ENCODE assay signal across 8 cellular contexts in the genomic region with DNA sequence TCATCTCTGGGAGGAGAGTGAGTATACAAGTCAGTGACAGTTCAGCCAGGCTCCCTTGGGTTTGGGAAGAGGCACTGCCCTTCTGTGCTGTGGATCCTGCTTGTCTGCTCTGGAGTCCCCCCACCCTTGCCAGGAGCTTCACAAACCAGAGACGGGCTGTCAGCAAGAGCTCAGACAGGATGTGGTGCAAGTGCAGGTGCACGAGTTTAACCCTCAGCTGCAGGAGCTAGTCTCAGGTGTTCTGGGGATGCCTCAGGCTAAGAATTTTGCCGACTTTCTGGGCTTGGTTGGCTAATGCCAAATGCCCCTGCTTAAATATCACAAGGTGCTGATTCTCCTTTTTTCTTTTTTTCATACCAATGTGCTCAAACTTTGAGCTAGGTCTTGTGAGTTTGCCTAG. TPM values are rescaled to one million over a fixed set of nuclear protein-coding genes. Genes with fewer than 3 reads are reported as not detected.
DNase-seq lines count a peak whose midpoint lies in the region; ATAC-seq and TF ChIP-seq lines count a peak whose summit lies in the region.

No MANE protein-coding gene starts in this region.

- in situ Hi-C loops in GM23248 (cut with MboI) = no loop called here

- H3K9me3 ChIP-seq in lower lobe of right lung (no peaks in the 10 kb centered on the region), GM23248 (ENCODE audit: low read depth) (no peaks in the 10 kb centered on the region), gastroesophageal sphincter (no peaks in the 10 kb centered on the region)

- intact Hi-C loops in lower lobe of right lung (cut with DNase I) = no loop called here

- 77 to 85% methylated on average over 3 of the region's 3 CpGs for WGBS in GM23248 (ENCODE audit: low coverage in 1 of 2, low lambda C conversion rate in 2 of 2, missing lambda C conversion rate in 2 of 2), 2 experiments
- 70 to 100% methylated on average over 1 to 2 of the region's 3 CpGs for WGBS in gastroesophageal sphincter (ENCODE audit: low coverage in 1 of 2), 2 donors

- TF ChIP-seq CTCF in lower lobe of right lung (IDR thresholded peaks at IDR 0.05) = no peak
- no peak for TF ChIP-seq CTCF in gastroesophageal sphincter (IDR thresholded peaks at IDR 0.05)

- ATAC-seq in HG03159 (IDR thresholded peaks at IDR 0.05; ENCODE audit: unreplicated experiment) (peak; percentile 28), lower lobe of right lung (no peak), gastroesophageal sphincter (no peak)

- H3K4me2 ChIP-seq in GM23248 (ENCODE audit: unreplicated experiment) = no peak overlapping the region

- H3K9me2 ChIP-seq in GM23248 (ENCODE audit: insufficient read depth) = no peaks in the 10 kb centered on the region

- no peaks in the 10 kb centered on the region for H4K20me1 ChIP-seq in GM23248 (ENCODE audit: insufficient read depth)

- no peak overlapping the region for H3K27ac ChIP-seq in lower lobe of right lung
- no peak overlapping the region for H3K27ac ChIP-seq in GM23248
- H3K27ac ChIP-seq in gastroesophageal sphincter = peak overlapping the region in 1 of 4 donors; percentile 64

- TF ChIP-seq POLR2A in gastroesophageal sphincter (IDR thresholded peaks at IDR 0.05) = no peak

- peaks cover 21% of the 10 kb centered on the region for H3K36me3 ChIP-seq in lower lobe of right lung
- H3K36me3 ChIP-seq in GM23248 (ENCODE audit: low read depth) = no peaks in the 10 kb centered on the region; the same call in 1 of the 2 replicates
- H3K36me3 ChIP-seq in gastroesophageal sphincter = peaks cover 0 to 59% of the 10 kb centered on the region in 2 donors

- no peaks in the 10 kb centered on the region for H3K79me2 ChIP-seq in GM23248 (ENCODE audit: insufficient read depth)

- TF ChIP-seq EP300 in gastroesophageal sphincter (IDR thresholded peaks at IDR 0.05) = no peak

- peaks cover 4% of the 10 kb centered on the region; the same call in 1 of the 2 replicates for H3F3A ChIP-seq in GM23248 (ENCODE audit: insufficient read depth)

- no peaks in the 10 kb centered on the region for H3K27me3 ChIP-seq in lower lobe of right lung (ENCODE audit: low read depth)
- H3K27me3 ChIP-seq in GM23248 (replicated peaks; ENCODE audit: insufficient read depth) = no peaks in the 10 kb centered on the region
- no peaks in the 10 kb centered on the region for H3K27me3 ChIP-seq in gastroesophageal sphincter

- H2AFZ ChIP-seq in GM23248 = no peak overlapping the region

- peak overlapping the region; percentile 72 for H3K4me3 ChIP-seq in lower lobe of right lung
- no peak overlapping the region for H3K4me3 ChIP-seq in GM23248
- H3K4me3 ChIP-seq in gastroesophageal sphincter = no peak overlapping the region

- peak; percentile 12 for DNase-seq in CD1c-positive myeloid dendritic cell (ENCODE audit: extremely low spot score)
- peak; percentile 47 for DNase-seq in activated CD4-positive, alpha-beta T cell treated with anti-CD3 and anti-CD28 coated beads, Interleukin-2, amount 50 U/mL, for 1 hour
- DNase-seq in lower lobe of right lung = no peak
- no peak for DNase-seq in NOMO-1 treated with DMSO at 0.1 percent for 48 hours (lab: John Stamatoyannopoulos, UW; ENCODE audit: unreplicated experiment)
- no peak for DNase-seq in GM23248
- DNase-seq in GOT3 (lab: John Stamatoyannopoulos, UW) = no peak

- no peak overlapping the region for H3K9ac ChIP-seq in GM23248

- peaks cover 14% of the 10 kb centered on the region for H3K4me1 ChIP-seq in lower lobe of right lung
- H3K4me1 ChIP-seq in GM23248 (ENCODE audit: insufficient read depth) = no peaks in the 10 kb centered on the region
- peaks cover 0 to 18% (median 9%) of the 10 kb centered on the region in 3 donors for H3K4me1 ChIP-seq in gastroesophageal sphincter

RNA-seq across cellular contexts. Expression of a gene that starts 22.3 kb away (rescaled TPM):
- total RNA-seq in lower lobe of right lung (15.1 TPM), gastroesophageal sphincter (10 to 100 TPM in 3 of 4 donors, 1 to 10 TPM in 1; 8.5 to 17.0 (median 13.1) TPM)
- 8.6 and 11.3 TPM in 2 replicates for total RNA-seq in GM23248 (2014; rRNA removed; shearing (Covaris generic))
- polyA plus RNA-seq in GM23248 (2016; fragmentation: Nextera tagmentation; extraction: Ambion mirVana) = 3.5 and 3.6 TPM in 2 replicates

RNA-seq across cellular contexts. Expression of a gene that starts 44.9 kb away (rescaled TPM):
- total RNA-seq in lower lobe of right lung = 10.5 TPM
- total RNA-seq in GM23248 (2014; rRNA removed; shearing (Covaris generic)) = 4.1 and 9.4 TPM in 2 replicates
- polyA plus RNA-seq in GM23248 (2016; fragmentation: Nextera tagmentation; extraction: Ambion mirVana) = 5.3 and 7.1 TPM in 2 replicates
- 10 to 100 TPM in 2 of 4 donors, 1 to 10 TPM in 2; 4.3 to 11.1 (median 9.4) TPM for total RNA-seq in gastroesophageal sphincter

Comparison
In these comparisons a context has a peak if more than half of its experiments do, and no peak if none do; other contexts are left out.
1. DNase-seq: peak in CD1c-positive myeloid dendritic cell (single experiment) and activated CD4-positive, alpha-beta T cell treated with anti-CD3 and anti-CD28 coated beads, Interleukin-2, amount 50 U/mL, for 1 hour (single experiment); none in lower lobe of right lung (single experiment), NOMO-1 treated with DMSO at 0.1 percent for 48 hours (single experiment), GM23248 (single experiment) and GOT3 (single experiment).